33 cellular contexts compared by ENCODE assay signal in genomic region chr1:89130716-89131115, GRCh38. TPM values are rescaled to one million over a fixed set of nuclear protein-coding genes. Genes with fewer than 3 reads are reported as not detected.
DNase-seq lines count a peak whose midpoint lies in the region; ATAC-seq, FAIRE-seq and TF ChIP-seq lines count a peak whose summit lies in the region.
"Had no signal": no experiment of that assay in that cellular context is flagged by ENCODE, and none has a peak within 500 bp of the region (broad histone marks: within the 10 kb centered on the region; RNA-seq: fewer than 3 reads in every experiment).

No MANE protein-coding gene starts in this region.

- H3K9me3 ChIP-seq in liver (ENCODE audit: control insufficient read depth in 4 of 4, low read length in 3 of 4), result no peaks in the 10 kb centered on the region
- no peaks in the 10 kb centered on the region for H3K9me3 ChIP-seq in HepG2 (ENCODE audit: low read length)
- no peaks in the 10 kb centered on the region for H3K9me3 ChIP-seq in adrenal gland (replicated peaks in 1 of 3)
- no peaks in the 10 kb centered on the region for H3K9me3 ChIP-seq in uterus
- H3K9me3 ChIP-seq: BLaER1, Caco-2, SJCRH30 had no signal

- no peaks in the 10 kb centered on the region for H4K20me1 ChIP-seq in HepG2 (ENCODE audit: insufficient read depth, low read length)
- H4K20me1 ChIP-seq: BLaER1 had no signal

- H3K27ac ChIP-seq in liver (ENCODE audit: low read depth in 1 of 2, low read length in 2 of 2) (peak overlapping the region; percentile 79 to 95), HepG2 (ENCODE audit: extremely low read length, insufficient read depth, low read length) (no peak overlapping the region), adrenal gland (peak overlapping the region in 4 of 5 donors; percentile 6 to 78 (median 32)), uterus (peak overlapping the region; percentile 79 to 95)
- H3K27ac ChIP-seq: BLaER1, HL-60, PC-9, SJCRH30 had no signal

- POLR2A ChIA-PET in HepG2 (lab: Yijun Ruan, JAX), result no interaction called here

- no TSS peak for BruUV-seq in HepG2 (replicated peaks; lab: Mats Ljungman, UMichigan)

- H3K4me2 ChIP-seq in HepG2 (ENCODE audit: low read depth, low read length), result no peak overlapping the region
- H3K4me2 ChIP-seq: BLaER1, PC-9 had no signal

- H3K9ac ChIP-seq in liver (ENCODE audit: low read depth in 1 of 2, low read length in 2 of 2) (no peak overlapping the region), HepG2 (ENCODE audit: insufficient read depth, low read depth, low read length) (no peak overlapping the region)
- H3K9ac ChIP-seq: BLaER1 had no signal

- no peaks in the 10 kb centered on the region for H3K27me3 ChIP-seq in liver (ENCODE audit: control insufficient read depth in 4 of 4, insufficient read depth in 4 of 4, low read length in 3 of 4)
- no peaks in the 10 kb centered on the region; a peak in 1 of 5 replicates for H3K27me3 ChIP-seq in HepG2 (ENCODE audit: control insufficient read depth in 1 of 2, insufficient read depth in 2 of 2, low read length in 2 of 2)
- H3K27me3 ChIP-seq in adrenal gland, result no peaks in the 10 kb centered on the region
- no peaks in the 10 kb centered on the region for H3K27me3 ChIP-seq in uterus
- H3K27me3 ChIP-seq: BLaER1, SJCRH30 had no signal

- ATAC-seq in HepG2, result no peak
- ATAC-seq in left cardiac atrium, result no peak
- ATAC-seq in left ventricle myocardium superior, result no peak
- ATAC-seq: GM12878, Right ventricle myocardium inferior had no signal

- DNase-seq in HepG2 (ENCODE audit: low spot score), result no peak
- peak in 2 of 7 donors; percentile 27 to 32 for DNase-seq in adrenal gland
- DNase-seq in iris pigment epithelial cell (ENCODE audit: low read depth), result peak; percentile 22
- no peak for DNase-seq in uterus
- DNase-seq in left cardiac atrium, result no peak
- DNase-seq in COLO829 (ENCODE audit: low spot score), result no peak
- no peak for DNase-seq in left ventricle myocardium superior
- DNase-seq: Caco-2; CD4-positive, alpha-beta memory T cell; DMS79; EL; GDM1; Karpas-422; NCI-H1105; NCI-H1436 treated with DMSO at 0.1 percent for 48 hours; NCI-H187 treated with DMSO at 0.1 percent for 48 hours; NCI-H2171 treated with DMSO at 0.1 percent for 48 hours; NCI-H446; NCI-H526; NCI-H82; NK-92 treated with Interleukin-12 subunit alpha and Interleukin-12 subunit beta, amount 100 ng/mL, for 24 hours; PC-9; SJCRH30 had no signal

- H3K79me2 ChIP-seq in HepG2 (ENCODE audit: insufficient read depth, low read length), result no peaks in the 10 kb centered on the region

- TF ChIP-seq CTCF in liver (IDR thresholded peaks at IDR 0.05; ENCODE audit: low read depth, low read length, missing input control) (no peak), HepG2 (CRISPR knock-in tag; IDR thresholded peaks at IDR 0.05) (no peak), adrenal gland (IDR thresholded peaks at IDR 0.05) (no peak), uterus (IDR thresholded peaks at IDR 0.05) (no peak)

- TF ChIP-seq EP300 in HepG2 (IDR thresholded peaks at IDR 0.05; ENCODE audit: low read depth in 2 of 2, low read length in 2 of 2), result no peak
- no peak for TF ChIP-seq EP300 in HepG2 (CRISPR knock-in tag; IDR thresholded peaks at IDR 0.05; ENCODE audit: borderline replicate concordance)

- no peak overlapping the region for H3K4me3 ChIP-seq in liver (ENCODE audit: low read depth in 1 of 3, low read length in 3 of 3)
- H3K4me3 ChIP-seq in HepG2 (replicated peaks in 1 of 3; ENCODE audit: insufficient read depth in 1 of 3, low read depth in 2 of 3, low read length in 3 of 3), result no peak overlapping the region
- H3K4me3 ChIP-seq in adrenal gland, result no peak overlapping the region
- no peak overlapping the region for H3K4me3 ChIP-seq in uterus
- H3K4me3 ChIP-seq: BLaER1, GM12878, PC-9, SJCRH30 had no signal

- 19% methylated on average over 1 of the region's 1 CpG for WGBS in liver
- WGBS in HepG2 (ENCODE audit: low lambda C conversion rate), result 6% methylated on average over 1 of the region's 1 CpG
- WGBS in adrenal gland, 4 donors, result 5 to 15% (median 12%) methylated on average over 1 of the region's 1 CpG

- H3K4me1 ChIP-seq in liver (ENCODE audit: control insufficient read depth in 4 of 4, insufficient read depth in 4 of 4, low read length in 3 of 4) (peaks cover 5 to 11% (median 9%) of the 10 kb centered on the region in 4 donors), HepG2 (ENCODE audit: insufficient read depth, low read length) (peaks cover 20% of the 10 kb centered on the region), adrenal gland (replicated peaks in 1 of 2) (peaks cover 26 to 39% of the 10 kb centered on the region in 2 donors), uterus (no peaks in the 10 kb centered on the region)
- H3K4me1 ChIP-seq: Caco-2, SJCRH30 had no signal

- in situ Hi-C loops in HepG2 (cut with HindIII; ENCODE audit: extremely low pct_ligation_motif_present, low pct_unique_long_range_greater_than_20kb), result no loop called here

- FAIRE-seq in HepG2 (lab: Jason Lieb, UNC), result no peak
- FAIRE-seq: A204.1, GM12878 had no signal

- TF ChIP-seq POLR2A in HepG2 (IDR thresholded peaks at IDR 0.05; ENCODE audit: insufficient read depth in 1 of 2, low read depth in 2 of 2, low read length in 2 of 2) (no peak), adrenal gland (IDR thresholded peaks at IDR 0.05) (no peak), uterus (IDR thresholded peaks at IDR 0.05) (no peak)

- intact Hi-C loops in HepG2 (cut with micrococcal nuclease; ENCODE audit: unreplicated experiment), result no loop called here
- intact Hi-C loops in adrenal gland (cut with DNase I), result no loop called here
- intact Hi-C loops in uterus (cut with DNase I; ENCODE audit: low total_unique reads), result no loop called here
- intact Hi-C loops in left cardiac atrium (cut with DNase I), result no loop called here
- intact Hi-C loops in left ventricle myocardium superior (cut with micrococcal nuclease), result no loop called here

- CTCF ChIA-PET in HepG2 (lab: Yijun Ruan, JAX; ENCODE audit: low intra/inter-chr PET ratio, low total read pairs), result no interaction called here

- TF ChIP-seq RAD21 in liver (IDR thresholded peaks at IDR 0.05) (no peak), HepG2 (CRISPR knock-in tag; IDR thresholded peaks at IDR 0.05) (no peak)

- H3K36me3 ChIP-seq in liver (ENCODE audit: control insufficient read depth in 4 of 4, insufficient read depth in 3 of 4, low read depth in 1 of 4, low read length in 3 of 4) (peaks cover 0 to 21% (median 16%) of the 10 kb centered on the region in 4 donors), HepG2 (replicated peaks in 1 of 2; ENCODE audit: control insufficient read depth in 1 of 2, insufficient read depth in 2 of 2, low read length in 2 of 2) (no peaks in the 10 kb centered on the region), adrenal gland (replicated peaks in 1 of 2) (no peaks in the 10 kb centered on the region), uterus (no peaks in the 10 kb centered on the region)
- H3K36me3 ChIP-seq: SJCRH30 had no signal

- H2AFZ ChIP-seq in HepG2 (ENCODE audit: low read length), result no peak overlapping the region
- H2AFZ ChIP-seq: PC-9 had no signal

RNA-seq across cellular contexts. Expression of gene GBP2, which starts 4.8 kb away (rescaled TPM):
- 10 to 100 TPM in 1 of 2 donors, 1 to 10 TPM in 1; 7.4 to 18.2 TPM for total RNA-seq in liver
- polyA plus RNA-seq in liver, result 10 to 100 TPM; 10.4 to 17.9 TPM
- 5.1 and 6.6 TPM in 2 replicates for total RNA-seq in HepG2 (2016; rRNA removed; fragmentation: Illumina TruSeq; extraction: Trizol)
- total RNA-seq in HepG2 (2016; cell fraction: cytosol; rRNA removed; fragmentation: Illumina TruSeq; extraction: Trizol; ENCODE audit: low read depth), result 0.51 and 0.53 TPM in 2 replicates
- 4.8 and 7.1 TPM in 2 replicates for total RNA-seq in HepG2 (2016; cell fraction: insoluble cytoplasmic fraction; rRNA removed; fragmentation: Illumina TruSeq; extraction: Trizol)
- total RNA-seq in HepG2 (2016; cell fraction: membrane; rRNA removed; fragmentation: Illumina TruSeq; extraction: Trizol), result 0.86 and 1.2 TPM in 2 replicates
- 3.4 and 3.8 TPM in 2 replicates for total RNA-seq in HepG2 (2016; cell fraction: nucleus; rRNA removed; fragmentation: Illumina TruSeq; extraction: Trizol)
- polyA plus RNA-seq in HepG2 (2011; rRNA removed), result 6.2 and 7.3 TPM in 2 replicates
- polyA plus RNA-seq in HepG2 (2011; cell fraction: cytosol; rRNA removed), result 5.1 and 8.2 TPM in 2 replicates
- polyA plus RNA-seq in HepG2 (2011; cell fraction: nucleus; rRNA removed), result 3.9 and 5.4 TPM in 2 replicates
- polyA plus RNA-seq in HepG2 (2012), result 11.6 and 25.8 TPM in 2 replicates
- 0.31 and 0.38 TPM in 2 replicates for polyA plus RNA-seq in HepG2 (2016; cell fraction: cytosol; fragmentation: Illumina TruSeq; extraction: Trizol; ENCODE audit: low read depth)
- polyA plus RNA-seq in HepG2 (2016; cell fraction: insoluble cytoplasmic fraction; fragmentation: Illumina TruSeq; extraction: Trizol; ENCODE audit: low read depth), result 4.5 and 5.3 TPM in 2 replicates
- 0.63 and 1.6 TPM in 2 replicates for polyA plus RNA-seq in HepG2 (2016; cell fraction: membrane; fragmentation: Illumina TruSeq; extraction: Trizol; ENCODE audit: low read depth)
- polyA plus RNA-seq in HepG2 (2016; cell fraction: nucleus; fragmentation: Illumina TruSeq; extraction: Trizol; ENCODE audit: insufficient read depth, low read depth), result 3.5 and 3.7 TPM in 2 replicates
- polyA minus RNA-seq in HepG2 (2011; rRNA and poly(A)+ RNA removed; ENCODE audit: low replicate concordance), result 4.0 and 4.2 TPM in 2 replicates
- 3.3 and 6.6 TPM in 2 replicates for polyA minus RNA-seq in HepG2 (2011; cell fraction: cytosol; rRNA and poly(A)+ RNA removed)
- polyA minus RNA-seq in HepG2 (2011; cell fraction: nucleus; rRNA and poly(A)+ RNA removed), result 9.0 and 14.0 TPM in 2 replicates
- 100 to 1,000 TPM in 7 of 8 donors, 10 to 100 TPM in 1; 59.3 to 257 (median 204) TPM for total RNA-seq in adrenal gland
- 100 to 1,000 TPM; 184 to 356 (median 313) TPM for polyA plus RNA-seq in adrenal gland
- total RNA-seq in uterus, result 10 to 100 TPM; 18.4 to 95.0 (median 50.5) TPM
- 10 to 100 TPM; 16.1 to 24.0 TPM for total RNA-seq in left cardiac atrium
- 12.2 TPM for total RNA-seq in left ventricle myocardium superior

RNA-seq across cellular contexts. Expression of gene GBP7, which starts 45.1 kb away (rescaled TPM):
- 10 to 100 TPM in 1 of 2 donors, under 1 TPM in 1; 0.89 to 27.8 TPM for total RNA-seq in liver
- 10 to 100 TPM in 1 of 2 donors, 1 to 10 TPM in 1; 7.6 to 26.0 TPM for polyA plus RNA-seq in liver
- not detected in 2 replicates for total RNA-seq in HepG2 (2016; rRNA removed; fragmentation: Illumina TruSeq; extraction: Trizol)
- total RNA-seq in HepG2 (2016; cell fraction: cytosol; rRNA removed; fragmentation: Illumina TruSeq; extraction: Trizol; ENCODE audit: low read depth), result not detected in 2 replicates
- not detected in 2 replicates for total RNA-seq in HepG2 (2016; cell fraction: insoluble cytoplasmic fraction; rRNA removed; fragmentation: Illumina TruSeq; extraction: Trizol)
- not detected in 2 replicates for total RNA-seq in HepG2 (2016; cell fraction: membrane; rRNA removed; fragmentation: Illumina TruSeq; extraction: Trizol)
- not detected in 2 replicates for total RNA-seq in HepG2 (2016; cell fraction: nucleus; rRNA removed; fragmentation: Illumina TruSeq; extraction: Trizol)
- not detected in 2 replicates for polyA plus RNA-seq in HepG2 (2011; rRNA removed)
- not detected in 2 replicates for polyA plus RNA-seq in HepG2 (2011; cell fraction: cytosol; rRNA removed)
- not detected in 2 replicates for polyA plus RNA-seq in HepG2 (2011; cell fraction: nucleus; rRNA removed)
- not detected in 2 replicates for polyA plus RNA-seq in HepG2 (2012)
- not detected in 2 replicates for polyA plus RNA-seq in HepG2 (2016; cell fraction: cytosol; fragmentation: Illumina TruSeq; extraction: Trizol; ENCODE audit: low read depth)
- not detected in 2 replicates for polyA plus RNA-seq in HepG2 (2016; cell fraction: insoluble cytoplasmic fraction; fragmentation: Illumina TruSeq; extraction: Trizol; ENCODE audit: low read depth)
- polyA plus RNA-seq in HepG2 (2016; cell fraction: membrane; fragmentation: Illumina TruSeq; extraction: Trizol; ENCODE audit: low read depth), result not detected in 2 replicates
- polyA plus RNA-seq in HepG2 (2016; cell fraction: nucleus; fragmentation: Illumina TruSeq; extraction: Trizol; ENCODE audit: insufficient read depth, low read depth), result not detected in 2 replicates
- polyA minus RNA-seq in HepG2 (2011; rRNA and poly(A)+ RNA removed; ENCODE audit: low replicate concordance), result not detected in 2 replicates
- not detected in 2 replicates for polyA minus RNA-seq in HepG2 (2011; cell fraction: cytosol; rRNA and poly(A)+ RNA removed)
- polyA minus RNA-seq in HepG2 (2011; cell fraction: nucleus; rRNA and poly(A)+ RNA removed), result not detected in 2 replicates
- total RNA-seq in adrenal gland, result under 1 TPM in 7 of 8 donors, not detected in 1; 0.14 to 0.74 (median 0.32) TPM
- 1 to 10 TPM; 1.3 to 3.2 (median 2.0) TPM for polyA plus RNA-seq in adrenal gland
- total RNA-seq in uterus, result not detected
- not detected for total RNA-seq in left cardiac atrium
- not detected for total RNA-seq in left ventricle myocardium superior
- total RNA-seq: Caco-2, GM12878, H4, M059J, PC-9, Right ventricle myocardium inferior, RPMI7951, SJCRH30 had no signal
- polyA plus RNA-seq: AG04450; CD4-positive, alpha-beta memory T cell; GM12878 had no signal
